In genomic region chr17:68134731-68135130, GRCh38 we compare ENCODE assay signal across 36 cellular contexts.
"Had no signal": no experiment of that assay in that cellular context is flagged by ENCODE, and none has a peak within 500 bp of the region (broad histone marks: within the 10 kb centered on the region; RNA-seq: fewer than 3 reads in every experiment).

No MANE protein-coding gene starts in this region.

- H3K27ac ChIP-seq: body of pancreas, brain microvascular endothelial cell, breast epithelium, VCaP had no signal

- H3K27me3 Mint-ChIP-seq: activated B cell treated with CpG ODN at 0.5 μM for 24 hours; activated CD4-positive, alpha-beta memory T cell treated with anti-CD3 and anti-CD28 coated beads for 36 hours; activated CD4-positive, alpha-beta T cell treated with anti-CD3 and anti-CD28 coated beads, Interleukin-2, amount 10 ng/mL, durations not matched to agents 24 days and 14 days; activated CD8-positive, alpha-beta T cell treated with anti-CD3 and anti-CD28 coated beads for 36 hours; activated naive CD8-positive, alpha-beta T cell treated with anti-CD3 and anti-CD28 coated beads for 36 hours; activated T-helper 17 cell treated with anti-CD3 and anti-CD28 coated beads, Interleukin-2, amount 50 U/mL, for 72 hours had no signal

- H3K9me3 ChIP-seq: adrenal gland, body of pancreas, breast epithelium had no signal

- H3K4me3 Mint-ChIP-seq: activated B cell treated with CpG ODN at 0.5 μM for 24 hours; activated CD4-positive, alpha-beta memory T cell treated with anti-CD3 and anti-CD28 coated beads for 36 hours; activated CD4-positive, alpha-beta T cell treated with anti-CD3 and anti-CD28 coated beads, Interleukin-2, amount 10 ng/mL, durations not matched to agents 24 days and 14 days; activated CD8-positive, alpha-beta T cell treated with anti-CD3 and anti-CD28 coated beads for 36 hours; activated naive CD4-positive, alpha-beta T cell treated with anti-CD3 and anti-CD28 coated beads for 36 hours; activated naive CD8-positive, alpha-beta T cell treated with anti-CD3 and anti-CD28 coated beads for 36 hours; activated T-cell treated with anti-CD3 and anti-CD28 coated beads, Interleukin-2, amount 50 U/mL, for 4 hours; activated T-cell treated with anti-CD3 and anti-CD28 coated beads, Interleukin-2, amount 50 U/mL, for 72 hours; activated T-helper 1 cell treated with anti-CD3 and anti-CD28 coated beads, Interleukin-12 subunit alpha, Interleukin-12 subunit beta, Interleukin-2, Interleukin-4 antibody, amounts not matched to agents 30 ng/mL and 10 ng/mL and 1 ng/mL, durations not matched to agents 14 hours and 24 hours and 36 hours; activated T-helper 17 cell treated with anti-CD3 and anti-CD28 coated beads, Interleukin-2, amount 50 U/mL, for 72 hours; T-helper 1 cell treated with Interleukin-12 subunit alpha and Interleukin-12 subunit beta and Interleukin-4 antibody, amounts not matched to agents 30 μg/mL and 1 μg/mL, for 36 hours; T-helper 2 cell treated with Interferon-gamma antibody and Interleukin-4, amounts not matched to agents 5 μg/mL and 100 μg/mL, for 36 hours had no signal

- H3K36me3 ChIP-seq: adrenal gland, brain microvascular endothelial cell, breast epithelium had no signal

- H3K27ac Mint-ChIP-seq: activated B cell treated with CpG ODN at 0.5 μM for 24 hours; activated CD4-positive, alpha-beta memory T cell treated with anti-CD3 and anti-CD28 coated beads for 36 hours; activated CD4-positive, alpha-beta T cell treated with anti-CD3 and anti-CD28 coated beads, Interleukin-2, amount 10 ng/mL, durations not matched to agents 24 days and 14 days; activated CD8-positive, alpha-beta T cell treated with anti-CD3 and anti-CD28 coated beads for 36 hours; activated naive CD4-positive, alpha-beta T cell treated with anti-CD3 and anti-CD28 coated beads for 36 hours; activated naive CD4-positive, alpha-beta T cell treated with anti-CD3 and anti-CD28 coated beads, Interleukin-2, amount 50 U/mL, for 72 hours; activated naive CD8-positive, alpha-beta T cell treated with anti-CD3 and anti-CD28 coated beads for 36 hours; activated T-cell treated with anti-CD3 and anti-CD28 coated beads, Interleukin-2, amount 50 U/mL, for 72 hours; activated T-helper 1 cell treated with anti-CD3 and anti-CD28 coated beads, Interleukin-12 subunit alpha, Interleukin-12 subunit beta, Interleukin-2, Interleukin-4 antibody, amounts not matched to agents 30 ng/mL and 10 ng/mL and 1 ng/mL, durations not matched to agents 14 hours and 24 hours and 36 hours; activated T-helper 17 cell treated with anti-CD3 and anti-CD28 coated beads, Interleukin-2, amount 50 U/mL, for 72 hours; T-helper 1 cell treated with Interleukin-12 subunit alpha and Interleukin-12 subunit beta and Interleukin-4 antibody, amounts not matched to agents 30 μg/mL and 1 μg/mL, for 36 hours; T-helper 2 cell treated with Interferon-gamma antibody and Interleukin-4, amounts not matched to agents 5 μg/mL and 100 μg/mL, for 36 hours had no signal

- H3K4me3 ChIP-seq: adrenal gland, body of pancreas, breast epithelium had no signal

- H3K9me3 Mint-ChIP-seq: activated B cell treated with CpG ODN at 0.5 μM for 24 hours; activated CD4-positive, alpha-beta memory T cell treated with anti-CD3 and anti-CD28 coated beads for 36 hours; activated CD4-positive, alpha-beta T cell treated with anti-CD3 and anti-CD28 coated beads, Interleukin-2, amount 10 ng/mL, durations not matched to agents 24 days and 14 days; activated CD8-positive, alpha-beta T cell treated with anti-CD3 and anti-CD28 coated beads for 36 hours; activated naive CD4-positive, alpha-beta T cell treated with anti-CD3 and anti-CD28 coated beads for 36 hours; activated naive CD4-positive, alpha-beta T cell treated with anti-CD3 and anti-CD28 coated beads, Interleukin-2, amount 50 U/mL, for 72 hours; activated naive CD8-positive, alpha-beta T cell treated with anti-CD3 and anti-CD28 coated beads for 36 hours; activated T-cell treated with anti-CD3 and anti-CD28 coated beads, Interleukin-2, amount 50 U/mL, for 4 hours; activated T-cell treated with anti-CD3 and anti-CD28 coated beads, Interleukin-2, amount 50 U/mL, for 72 hours; activated T-helper 1 cell treated with anti-CD3 and anti-CD28 coated beads, Interleukin-12 subunit alpha, Interleukin-12 subunit beta, Interleukin-2, Interleukin-4 antibody, amounts not matched to agents 30 ng/mL and 10 ng/mL and 1 ng/mL, durations not matched to agents 14 hours and 24 hours and 36 hours; activated T-helper 17 cell treated with anti-CD3 and anti-CD28 coated beads, Interleukin-2, amount 50 U/mL, for 72 hours; T-helper 1 cell treated with Interleukin-12 subunit alpha and Interleukin-12 subunit beta and Interleukin-4 antibody, amounts not matched to agents 30 μg/mL and 1 μg/mL, for 36 hours; T-helper 2 cell treated with Interferon-gamma antibody and Interleukin-4, amounts not matched to agents 5 μg/mL and 100 μg/mL, for 36 hours had no signal

- FAIRE-seq: astrocyte, TTC549 had no signal

- ATAC-seq: activated CD8-positive, alpha-beta T cell treated with anti-CD3 and anti-CD28 coated beads for 36 hours; activated naive CD4-positive, alpha-beta T cell treated with anti-CD3 and anti-CD28 coated beads, Interleukin-2, amount 50 U/mL, for 72 hours; activated T-cell treated with anti-CD3 and anti-CD28 coated beads, Interleukin-2, amount 50 U/mL, for 4 hours; activated T-cell treated with anti-CD3 and anti-CD28 coated beads, Interleukin-2, amount 50 U/mL, for 72 hours; activated T-helper 17 cell treated with anti-CD3 and anti-CD28 coated beads, Interleukin-2, amount 50 U/mL, for 72 hours; body of pancreas had no signal

- H3K27me3 ChIP-seq: adrenal gland, body of pancreas, brain microvascular endothelial cell, breast epithelium had no signal

- H3K36me3 Mint-ChIP-seq: activated CD4-positive, alpha-beta memory T cell treated with anti-CD3 and anti-CD28 coated beads for 36 hours; activated naive CD4-positive, alpha-beta T cell treated with anti-CD3 and anti-CD28 coated beads, Interleukin-2, amount 50 U/mL, for 72 hours; activated naive CD8-positive, alpha-beta T cell treated with anti-CD3 and anti-CD28 coated beads for 36 hours had no signal

- H3K4me1 ChIP-seq: body of pancreas, breast epithelium had no signal

- DNase-seq: activated B cell treated with CpG ODN at 0.5 μM for 24 hours; activated CD4-positive, alpha-beta memory T cell treated with anti-CD3 and anti-CD28 coated beads for 36 hours; activated CD4-positive, alpha-beta T cell treated with anti-CD3 and anti-CD28 coated beads for 4 hours; activated CD4-positive, alpha-beta T cell treated with anti-CD3 and anti-CD28 coated beads, Interleukin-2, amount 10 ng/mL, durations not matched to agents 24 days and 14 days; activated CD4-positive, alpha-beta T cell treated with anti-CD3 and anti-CD28 coated beads, Interleukin-2, amount 50 U/mL, for 1 hour; activated CD4-positive, alpha-beta T cell treated with anti-CD3 and anti-CD28 coated beads, Interleukin-2, amount 50 U/mL, for 4 hours; activated CD4-positive, CD25-positive, alpha-beta regulatory T cell treated with anti-CD3 and anti-CD28 coated beads, Interleukin-2, amount 50 U/mL, for 72 hours; activated CD8-positive, alpha-beta memory T cell treated with anti-CD3 and anti-CD28 coated beads, Interleukin-2, amount 50 U/mL, for 4 hours; activated CD8-positive, alpha-beta T cell treated with anti-CD3 and anti-CD28 coated beads for 36 hours; activated effector memory CD4-positive, alpha-beta T cell treated with anti-CD3 and anti-CD28 coated beads, Interleukin-2, amount 50 U/mL, for 16 hours; activated gamma-delta T cell treated with Interleukin-2 at 50 U/mL for 16 hours; activated naive CD4-positive, alpha-beta T cell; activated naive CD4-positive, alpha-beta T cell treated with anti-CD3 and anti-CD28 coated beads for 36 hours; activated naive CD4-positive, alpha-beta T cell treated with anti-CD3 and anti-CD28 coated beads, Interleukin-2, amount 50 U/mL, for 16 hours; activated naive CD8-positive, alpha-beta T cell treated with anti-CD3 and anti-CD28 coated beads for 36 hours; activated T-cell treated with anti-CD3 and anti-CD28 coated beads for 4 hours; activated T-cell treated with anti-CD3 and anti-CD28 coated beads, Interleukin-2, amount 50 U/mL, for 1 hour; activated T-cell treated with anti-CD3 and anti-CD28 coated beads, Interleukin-2, amount 50 U/mL, for 4 hours; activated T-cell treated with anti-CD3 and anti-CD28 coated beads, Interleukin-2, amount 50 U/mL, for 72 hours; amniotic stem cell; body of pancreas; brain microvascular endothelial cell; central memory CD4-positive, alpha-beta T cell; T-helper 1 cell; T-helper 2 cell; T-helper 9 cell had no signal

- H3K4me1 Mint-ChIP-seq: activated B cell treated with CpG ODN at 0.5 μM for 24 hours; activated CD4-positive, alpha-beta T cell treated with anti-CD3 and anti-CD28 coated beads, Interleukin-2, amount 10 ng/mL, durations not matched to agents 24 days and 14 days; activated naive CD8-positive, alpha-beta T cell treated with anti-CD3 and anti-CD28 coated beads for 36 hours; activated T-helper 17 cell treated with anti-CD3 and anti-CD28 coated beads, Interleukin-2, amount 50 U/mL, for 72 hours had no signal
